Comparison of ENCODE assay signal across 8 cellular contexts in the genomic region with DNA sequence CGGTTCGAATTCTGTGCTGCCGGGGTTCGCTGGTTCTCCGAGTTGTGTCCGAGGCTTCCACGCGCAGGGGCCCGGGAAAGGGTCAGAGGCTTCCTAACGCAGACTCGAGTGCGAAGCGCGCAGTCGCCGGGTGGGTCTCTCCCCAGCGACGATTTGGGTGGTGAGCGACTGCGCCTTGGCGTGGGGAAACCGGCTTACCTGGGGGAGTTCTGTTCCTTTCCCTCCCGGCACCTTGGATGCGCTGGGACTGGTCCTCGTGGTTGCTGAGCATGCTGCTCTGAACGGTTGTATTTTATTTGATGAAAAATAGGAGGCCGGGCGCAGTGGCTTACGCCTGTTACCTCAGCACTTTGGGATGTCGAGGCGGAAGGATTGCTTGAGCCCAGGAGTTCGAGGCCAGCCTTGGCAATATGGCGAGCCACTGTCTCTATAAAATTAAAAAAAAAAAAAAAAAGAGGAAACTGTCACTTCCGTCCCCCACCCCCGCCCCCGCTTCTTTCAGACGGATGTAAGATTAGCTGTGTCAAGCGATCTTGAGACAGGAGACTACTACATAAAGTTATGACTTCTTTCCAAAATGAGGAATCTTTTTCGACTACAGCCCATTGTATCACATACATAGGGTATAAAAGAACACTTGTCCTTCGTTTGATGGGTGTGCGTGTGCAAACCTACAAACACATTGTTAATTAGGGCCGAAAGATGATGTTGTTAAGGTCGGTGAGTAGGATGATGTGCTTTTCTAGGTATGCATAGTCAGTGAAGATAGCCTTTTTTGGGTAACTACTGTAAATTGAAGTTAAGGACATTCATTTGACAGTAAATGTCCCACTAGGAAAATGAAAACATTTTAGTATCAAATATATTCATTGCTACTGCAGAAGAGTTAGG. TPM values are rescaled to one million over a fixed set of nuclear protein-coding genes. Genes with fewer than 3 reads are reported as not detected.
DNase-seq lines count a peak whose midpoint lies in the region; ATAC-seq and TF ChIP-seq lines count a peak whose summit lies in the region.

A gene with protein sequence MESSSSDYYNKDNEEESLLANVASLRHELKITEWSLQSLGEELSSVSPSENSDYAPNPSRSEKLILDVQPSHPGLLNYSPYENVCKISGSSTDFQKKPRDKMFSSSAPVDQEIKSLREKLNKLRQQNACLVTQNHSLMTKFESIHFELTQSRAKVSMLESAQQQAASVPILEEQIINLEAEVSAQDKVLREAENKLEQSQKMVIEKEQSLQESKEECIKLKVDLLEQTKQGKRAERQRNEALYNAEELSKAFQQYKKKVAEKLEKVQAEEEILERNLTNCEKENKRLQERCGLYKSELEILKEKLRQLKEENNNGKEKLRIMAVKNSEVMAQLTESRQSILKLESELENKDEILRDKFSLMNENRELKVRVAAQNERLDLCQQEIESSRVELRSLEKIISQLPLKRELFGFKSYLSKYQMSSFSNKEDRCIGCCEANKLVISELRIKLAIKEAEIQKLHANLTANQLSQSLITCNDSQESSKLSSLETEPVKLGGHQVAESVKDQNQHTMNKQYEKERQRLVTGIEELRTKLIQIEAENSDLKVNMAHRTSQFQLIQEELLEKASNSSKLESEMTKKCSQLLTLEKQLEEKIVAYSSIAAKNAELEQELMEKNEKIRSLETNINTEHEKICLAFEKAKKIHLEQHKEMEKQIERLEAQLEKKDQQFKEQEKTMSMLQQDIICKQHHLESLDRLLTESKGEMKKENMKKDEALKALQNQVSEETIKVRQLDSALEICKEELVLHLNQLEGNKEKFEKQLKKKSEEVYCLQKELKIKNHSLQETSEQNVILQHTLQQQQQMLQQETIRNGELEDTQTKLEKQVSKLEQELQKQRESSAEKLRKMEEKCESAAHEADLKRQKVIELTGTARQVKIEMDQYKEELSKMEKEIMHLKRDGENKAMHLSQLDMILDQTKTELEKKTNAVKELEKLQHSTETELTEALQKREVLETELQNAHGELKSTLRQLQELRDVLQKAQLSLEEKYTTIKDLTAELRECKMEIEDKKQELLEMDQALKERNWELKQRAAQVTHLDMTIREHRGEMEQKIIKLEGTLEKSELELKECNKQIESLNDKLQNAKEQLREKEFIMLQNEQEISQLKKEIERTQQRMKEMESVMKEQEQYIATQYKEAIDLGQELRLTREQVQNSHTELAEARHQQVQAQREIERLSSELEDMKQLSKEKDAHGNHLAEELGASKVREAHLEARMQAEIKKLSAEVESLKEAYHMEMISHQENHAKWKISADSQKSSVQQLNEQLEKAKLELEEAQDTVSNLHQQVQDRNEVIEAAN (N-terminal part only) (plus strand): TSS at position 2 of the 891 bp plus-strand sequence. CDS start 2,638 bp downstream, outside the sequence.

- no peaks in the 10 kb centered on the region for H3K9me3 ChIP-seq in GM23248 (ENCODE audit: low read depth)
- no peaks in the 10 kb centered on the region for H3K9me3 ChIP-seq in fibroblast of lung (ENCODE audit: control insufficient read depth, insufficient read depth, low read depth, low read length)

- H3K4me2 ChIP-seq in GM23248 (ENCODE audit: unreplicated experiment): peak within 1 kb of the TSS; percentile 88
- H3K4me2 ChIP-seq in fibroblast of lung (ENCODE audit: extremely low read depth, insufficient read depth, low read length): peak within 1 kb of the TSS; percentile 80

- H3K4me1 ChIP-seq in GM23248 (ENCODE audit: insufficient read depth) (peaks cover 22% of the 10 kb centered on the region; the same call in 1 of the 2 replicates), fibroblast of lung (ENCODE audit: control insufficient read depth, extremely low read depth, insufficient read depth, low read length) (peaks cover 2% of the 10 kb centered on the region), rectal smooth muscle tissue (ENCODE audit: control insufficient read depth, insufficient read depth, low read length) (peaks cover 5% of the 10 kb centered on the region)

- H3F3A ChIP-seq in GM23248 (ENCODE audit: insufficient read depth): peaks cover 26% of the 10 kb centered on the region

- no peak for ATAC-seq in GM21423 (IDR thresholded peaks at IDR 0.05; ENCODE audit: unreplicated experiment)

- in situ Hi-C loops in GM23248 (cut with MboI): no loop called here

- H3K27ac ChIP-seq in GM23248 (peak within 1 kb of the TSS; percentile 99), fibroblast of lung (ENCODE audit: insufficient read depth, low read length) (peak within 1 kb of the TSS; percentile 99), rectal smooth muscle tissue (ENCODE audit: low read depth, low read length) (peak within 1 kb of the TSS; percentile 99)

- H3K4me3 ChIP-seq in GM23248: peak within 1 kb of the TSS; percentile 91
- peak within 1 kb of the TSS; percentile 90 to 99 (median 94) for H3K4me3 ChIP-seq in fibroblast of lung (replicated peaks in 1 of 4; ENCODE audit: control extremely low read depth in 1 of 4, insufficient read depth in 1 of 4, low read depth in 3 of 4, low read length in 4 of 4)
- peak within 1 kb of the TSS; percentile 99 for H3K4me3 ChIP-seq in rectal smooth muscle tissue (ENCODE audit: low read length)

- H3K9ac ChIP-seq in GM23248 (peak within 1 kb of the TSS; percentile 99), fibroblast of lung (ENCODE audit: insufficient read depth, low read length) (peak within 1 kb of the TSS; percentile 99), rectal smooth muscle tissue (ENCODE audit: low read length) (peak within 1 kb of the TSS; percentile 99)

- WGBS in GM23248 (ENCODE audit: low coverage in 1 of 2, low lambda C conversion rate in 2 of 2, missing lambda C conversion rate in 2 of 2), 2 experiments: 5 to 6% methylated on average over 39 to 42 of the region's 43 CpGs

- H2AFZ ChIP-seq in GM23248 (peak within 1 kb of the TSS; percentile 79), fibroblast of lung (ENCODE audit: low read length) (peak within 1 kb of the TSS; percentile 61)

- no peaks in the 10 kb centered on the region for H3K9me2 ChIP-seq in GM23248 (ENCODE audit: insufficient read depth)

- no peaks in the 10 kb centered on the region; the same call in 1 of the 2 replicates for H4K20me1 ChIP-seq in GM23248 (ENCODE audit: insufficient read depth)
- no peaks in the 10 kb centered on the region for H4K20me1 ChIP-seq in fibroblast of lung (ENCODE audit: control insufficient read depth, extremely low read depth, insufficient read depth, low read length)

- DNase-seq in DMS153 (lab: John Stamatoyannopoulos, UW) (peak; percentile 43), DMS153 treated with DMSO at 0.1 percent for 48 hours (lab: John Stamatoyannopoulos, UW; ENCODE audit: unreplicated experiment) (no peak), GM23248 (peak; percentile 75), MV-4-11 (lab: John Stamatoyannopoulos, UW) (peak; percentile 70), fibroblast of lung (ENCODE audit: low read depth in 2 of 2) (peak; percentile 28 to 51)
- peak; percentile 47 to 48 for DNase-seq in activated CD4-positive, alpha-beta T cell treated with anti-CD3 and anti-CD28 coated beads, Interleukin-2, amount 50 U/mL, for 4 hours

- H3K27me3 ChIP-seq in GM23248 (replicated peaks; ENCODE audit: insufficient read depth) (no peaks in the 10 kb centered on the region), fibroblast of lung (ENCODE audit: control insufficient read depth, insufficient read depth, low read length) (no peaks in the 10 kb centered on the region), rectal smooth muscle tissue (ENCODE audit: control insufficient read depth, insufficient read depth, low read length) (no peaks in the 10 kb centered on the region)

- H3K79me2 ChIP-seq in GM23248 (ENCODE audit: insufficient read depth) (peaks cover 78% of the 10 kb centered on the region), fibroblast of lung (ENCODE audit: control insufficient read depth, insufficient read depth, low read length) (peaks cover 55% of the 10 kb centered on the region)

- no peak for TF ChIP-seq CTCF in fibroblast of lung (conservative IDR thresholded peaks at IDR 0.05 in 1 of 2, IDR thresholded peaks at IDR 0.05 in 1 of 2; ENCODE audit: low read depth in 1 of 2, low read length in 2 of 2)

- no peaks in the 10 kb centered on the region for H3K36me3 ChIP-seq in GM23248 (ENCODE audit: low read depth)
- no peaks in the 10 kb centered on the region for H3K36me3 ChIP-seq in fibroblast of lung (ENCODE audit: control insufficient read depth, insufficient read depth, low read length)
- H3K36me3 ChIP-seq in rectal smooth muscle tissue (ENCODE audit: control insufficient read depth, insufficient read depth, low read length): peaks cover 3% of the 10 kb centered on the region

RNA-seq across cellular contexts. Expression of the gene that starts here (rescaled TPM):
- total RNA-seq in GM23248 (2014; rRNA removed; shearing (Covaris generic)): 7.8 and 9.7 TPM in 2 replicates
- polyA plus RNA-seq in GM23248 (2016; fragmentation: Nextera tagmentation; extraction: Ambion mirVana) (5.7 and 8.8 TPM in 2 replicates), fibroblast of lung (3.1 and 6.6 TPM in 2 replicates)
- 15.4 and 17.2 TPM in 2 replicates for total RNA-seq in fibroblast of lung
- 3.6 and 6.2 TPM in 2 replicates for polyA plus RNA-seq in fibroblast of lung (2012)
- polyA minus RNA-seq in fibroblast of lung (ENCODE audit: low replicate concordance): 0.11 TPM in 1 of 2 replicates, not detected in the other
